ENCODE assay signal across 13 cellular contexts in genomic region chr19:42088471-42089190, GRCh38. TPM values are rescaled to one million over a fixed set of nuclear protein-coding genes. Genes with fewer than 3 reads are reported as not detected.
DNase-seq lines count a peak whose midpoint lies in the region; FAIRE-seq and TF ChIP-seq lines count a peak whose summit lies in the region.
"Had no signal": no experiment of that assay in that cellular context is flagged by ENCODE, and none has a peak within 500 bp of the region (broad histone marks: within the 10 kb centered on the region; RNA-seq: fewer than 3 reads in every experiment).

No MANE protein-coding gene starts in this region.

- intact Hi-C loops in thyroid gland (cut with DNase I) = no loop called here

- no peaks in the 10 kb centered on the region for H3K79me2 ChIP-seq in smooth muscle cell (ENCODE audit: low read depth)

- FAIRE-seq in RCC 7860 (lab: Jason Lieb, UNC) = no peak

- no peaks in the 10 kb centered on the region for H3K27me3 ChIP-seq in smooth muscle cell (ENCODE audit: low read depth)
- H3K27me3 ChIP-seq in thyroid gland = no peaks in the 10 kb centered on the region
- H3K27me3 ChIP-seq: upper lobe of left lung had no signal

- H3F3A ChIP-seq in smooth muscle cell (ENCODE audit: low read depth) = peaks cover 3% of the 10 kb centered on the region

- H3K36me3 Mint-ChIP-seq in T-helper 1 cell treated with Interleukin-12 subunit alpha and Interleukin-12 subunit beta and Interleukin-4 antibody, amounts not matched to agents 30 μg/mL and 1 μg/mL, for 36 hours (ENCODE audit: low read depth) = peaks cover 17% of the 10 kb centered on the region
- peaks cover 6% of the 10 kb centered on the region for H3K36me3 Mint-ChIP-seq in progenitor cell of endocrine pancreas (ENCODE audit: insufficient read depth)

- no peak for DNase-seq in T-helper 1 cell
- peak; percentile 19 for DNase-seq in RCC 7860 (ENCODE audit: low spot score)
- peak; percentile 77 for DNase-seq in fibroblast of peridontal ligament (ENCODE audit: extremely low read depth)
- no peak for DNase-seq in smooth muscle cell (lab: John Stamatoyannopoulos, UW; ENCODE audit: unreplicated experiment)
- no peak for DNase-seq in progenitor cell of endocrine pancreas (ENCODE audit: low spot score, unreplicated experiment)
- DNase-seq in thyroid gland = no peak
- DNase-seq in KG1 (lab: John Stamatoyannopoulos, UW) = no peak
- DNase-seq: activated naive CD4-positive, alpha-beta T cell treated with anti-CD3 and anti-CD28 coated beads, Interleukin-2, amount 50 U/mL, for 16 hours; NCI-H1092 had no signal

- no peak overlapping the region for H3K4me3 ChIP-seq in smooth muscle cell
- H3K4me3 ChIP-seq in thyroid gland (replicated peaks in 1 of 3) = no peak overlapping the region
- H3K4me3 ChIP-seq: SK-N-MC had no signal

- no peaks in the 10 kb centered on the region for H3K27me3 Mint-ChIP-seq in T-helper 1 cell treated with Interleukin-12 subunit alpha and Interleukin-12 subunit beta and Interleukin-4 antibody, amounts not matched to agents 30 μg/mL and 1 μg/mL, for 36 hours (ENCODE audit: low read depth)
- peaks cover 10% of the 10 kb centered on the region for H3K27me3 Mint-ChIP-seq in progenitor cell of endocrine pancreas

- peak overlapping the region; percentile 62 for H3K27ac Mint-ChIP-seq in T-helper 1 cell treated with Interleukin-12 subunit alpha and Interleukin-12 subunit beta and Interleukin-4 antibody, amounts not matched to agents 30 μg/mL and 1 μg/mL, for 36 hours
- no peak overlapping the region for H3K27ac Mint-ChIP-seq in progenitor cell of endocrine pancreas

- TF ChIP-seq POLR2A in thyroid gland (IDR thresholded peaks at IDR 0.05) = no peak

- 63% methylated on average over 18 of the region's 18 CpGs for WGBS in smooth muscle cell (ENCODE audit: low lambda C conversion rate)
- WGBS in thyroid gland, 2 donors = 57 to 66% methylated on average over 18 of the region's 18 CpGs

- peak overlapping the region; percentile 80 for H3K4me2 ChIP-seq in smooth muscle cell

- H3K27ac ChIP-seq in smooth muscle cell (ENCODE audit: low read depth) = peak overlapping the region; percentile 80
- peak overlapping the region in 1 of 3 donors; percentile 28 for H3K27ac ChIP-seq in thyroid gland
- H3K27ac ChIP-seq: 22Rv1, SK-N-MC had no signal

- peak overlapping the region; percentile 15 for H2AFZ ChIP-seq in smooth muscle cell (ENCODE audit: low read depth)

- H3K9me3 Mint-ChIP-seq in T-helper 1 cell treated with Interleukin-12 subunit alpha and Interleukin-12 subunit beta and Interleukin-4 antibody, amounts not matched to agents 30 μg/mL and 1 μg/mL, for 36 hours = no peaks in the 10 kb centered on the region
- H3K9me3 Mint-ChIP-seq in progenitor cell of endocrine pancreas (ENCODE audit: low read depth) = no peaks in the 10 kb centered on the region

- H3K4me1 ChIP-seq in smooth muscle cell (ENCODE audit: low read depth) (peaks cover 6% of the 10 kb centered on the region), thyroid gland (no peaks in the 10 kb centered on the region)

- no peaks in the 10 kb centered on the region for H4K20me1 ChIP-seq in smooth muscle cell (ENCODE audit: low read depth)

- H3K36me3 ChIP-seq in smooth muscle cell (ENCODE audit: low read depth) = no peaks in the 10 kb centered on the region
- H3K36me3 ChIP-seq in thyroid gland = no peaks in the 10 kb centered on the region

- H3K4me3 Mint-ChIP-seq in T-helper 1 cell treated with Interleukin-12 subunit alpha and Interleukin-12 subunit beta and Interleukin-4 antibody, amounts not matched to agents 30 μg/mL and 1 μg/mL, for 36 hours = no peak overlapping the region
- H3K4me3 Mint-ChIP-seq in progenitor cell of endocrine pancreas (ENCODE audit: low read depth) = no peak overlapping the region

- H3K9ac ChIP-seq in smooth muscle cell (ENCODE audit: low read depth) = peak overlapping the region; percentile 48

- peaks cover 36% of the 10 kb centered on the region for H3K4me1 Mint-ChIP-seq in T-helper 1 cell treated with Interleukin-12 subunit alpha and Interleukin-12 subunit beta and Interleukin-4 antibody, amounts not matched to agents 30 μg/mL and 1 μg/mL, for 36 hours (ENCODE audit: low read depth)
- H3K4me1 Mint-ChIP-seq in progenitor cell of endocrine pancreas (ENCODE audit: low read depth) = peaks cover 2% of the 10 kb centered on the region

- no peak for TF ChIP-seq CTCF in smooth muscle cell (IDR thresholded peaks at IDR 0.05; ENCODE audit: borderline replicate concordance, insufficient read depth, poor library complexity, severe bottlenecking)
- TF ChIP-seq CTCF in progenitor cell of endocrine pancreas (IDR thresholded peaks at IDR 0.05; ENCODE audit: unreplicated experiment) = no peak
- no peak for TF ChIP-seq CTCF in thyroid gland (IDR thresholded peaks at IDR 0.05)

- no peaks in the 10 kb centered on the region for H3K9me3 ChIP-seq in smooth muscle cell (replicated peaks; ENCODE audit: low read depth)
- no peaks in the 10 kb centered on the region for H3K9me3 ChIP-seq in thyroid gland
- H3K9me3 ChIP-seq: upper lobe of left lung had no signal

RNA-seq across cellular contexts. Expression of gene ZNF574, which starts 12.7 kb away (rescaled TPM):
- total RNA-seq in smooth muscle cell = 8.9 and 13.6 TPM in 2 replicates
- polyA plus RNA-seq in smooth muscle cell = 20.5 and 22.9 TPM in 2 replicates
- total RNA-seq in progenitor cell of endocrine pancreas = 19.3 and 22.5 TPM in 2 replicates
- 10 to 100 TPM; 16.0 to 22.8 (median 21.1) TPM for total RNA-seq in thyroid gland

RNA-seq across cellular contexts. Expression of gene GRIK5, which starts 18.6 kb away (rescaled TPM):
- 0.58 and 2.0 TPM in 2 replicates for total RNA-seq in smooth muscle cell
- 0.67 and 1.9 TPM in 2 replicates for polyA plus RNA-seq in smooth muscle cell
- total RNA-seq in progenitor cell of endocrine pancreas = 10.7 and 11.6 TPM in 2 replicates
- 10 to 100 TPM; 12.0 to 24.2 (median 20.1) TPM for total RNA-seq in thyroid gland

RNA-seq across cellular contexts. Expression of gene POU2F2, which starts 43.6 kb away (rescaled TPM):
- 0.58 and 0.99 TPM in 2 replicates for total RNA-seq in smooth muscle cell
- polyA plus RNA-seq in smooth muscle cell = 6.3 and 8.6 TPM in 2 replicates
- total RNA-seq in progenitor cell of endocrine pancreas = 0.89 and 1.6 TPM in 2 replicates
- under 1 TPM; 0.11 to 0.49 (median 0.15) TPM for total RNA-seq in thyroid gland

Comparison
In these comparisons a context has a peak if more than half of its experiments do, and no peak if none do; other contexts are left out.
1. DNase-seq: peak in RCC 7860 (single experiment) and fibroblast of peridontal ligament (single experiment); none in T-helper 1 cell (0 of 5), smooth muscle cell (single experiment), progenitor cell of endocrine pancreas (single experiment), thyroid gland (0 of 2) and KG1 (single experiment).